ENCODE assay signal across 8 cellular contexts in genomic region chr12:42237052-42237852, GRCh38. TPM values are rescaled to one million over a fixed set of nuclear protein-coding genes. Genes with fewer than 3 reads are reported as not detected.
A peak's percentile ranks its signal among the peaks of the same experiment; 100 is the strongest.
DNase-seq lines count a peak whose midpoint lies in the region; ATAC-seq and TF ChIP-seq lines count a peak whose summit lies in the region.

No MANE protein-coding gene starts in this region.

- H3K27ac ChIP-seq in BLaER1 treated with 17β-estradiol and CSF1 and Interleukin-3, amounts not matched to agents 10 nM and 100 nM: peak overlapping the region; percentile 88 to 98 (median 97)
- H3K27ac ChIP-seq in liver (ENCODE audit: low read depth in 1 of 2, low read length in 2 of 2): peak overlapping the region; percentile 60 to 80

- H3K4me2 ChIP-seq in BLaER1 treated with 17β-estradiol and CSF1 and Interleukin-3, amounts not matched to agents 10 nM and 100 nM: peak overlapping the region; percentile 67 to 94 (median 82)

- peak in 1 of 2 donors; percentile 55 for TF ChIP-seq RAD21 in liver (IDR thresholded peaks at IDR 0.05)

- H3K4me1 ChIP-seq in BLaER1 treated with 17β-estradiol and CSF1 and Interleukin-3, amounts not matched to agents 10 nM and 100 nM: peaks cover 21 to 33% (median 29%) of the 10 kb centered on the region in 10 experiments
- H3K4me1 ChIP-seq in liver (ENCODE audit: control insufficient read depth in 4 of 4, insufficient read depth in 4 of 4, low read length in 3 of 4): peaks cover 10 to 32% (median 24%) of the 10 kb centered on the region in 4 donors

- peak; percentile 57 for TF ChIP-seq POLR2A in GM19099 (IDR thresholded peaks at IDR 0.05; ENCODE audit: extremely low read depth, insufficient read length, low read depth)

- peak overlapping the region; percentile 96 to 98 (median 97) for H3K9ac ChIP-seq in BLaER1 treated with 17β-estradiol and CSF1 and Interleukin-3, amounts not matched to agents 10 nM and 100 nM
- peak overlapping the region; percentile 49 to 72 for H3K9ac ChIP-seq in liver (ENCODE audit: low read depth in 1 of 2, low read length in 2 of 2)

- WGBS in liver: under 1% methylated on average over 56 of the region's 56 CpGs

- peak; percentile 86 for ATAC-seq in HG03354 (IDR thresholded peaks at IDR 0.05; ENCODE audit: poor library complexity, severe bottlenecking, unreplicated experiment)

- H3K4me3 ChIP-seq in BLaER1 treated with 17β-estradiol and CSF1 and Interleukin-3, amounts not matched to agents 10 nM and 100 nM: peak overlapping the region; percentile 85 to 96 (median 92)
- peak overlapping the region; percentile 71 to 90 (median 72) for H3K4me3 ChIP-seq in liver (ENCODE audit: low read depth in 1 of 3, low read length in 3 of 3)

- H3K9me3 ChIP-seq in BLaER1 treated with 17β-estradiol and CSF1 and Interleukin-3, amounts not matched to agents 10 nM and 100 nM (replicated peaks in 1 of 11): no peaks in the 10 kb centered on the region
- H3K9me3 ChIP-seq in liver (ENCODE audit: control insufficient read depth in 4 of 4, low read length in 3 of 4): no peaks in the 10 kb centered on the region

- DNase-seq in NCI-H526 (lab: John Stamatoyannopoulos, UW) (peak; percentile 56 to 90), dermis microvascular lymphatic vessel endothelial cell (ENCODE audit: low read depth in 2 of 2) (peak; percentile 52 to 80)
- DNase-seq in activated CD4-positive, alpha-beta T cell treated with anti-CD3 and anti-CD28 coated beads, Interleukin-2, amount 50 U/mL, for 24 hours (ENCODE audit: low read depth in 1 of 2, low spot score in 1 of 2): peak; percentile 37 to 51
- peak; percentile 56 to 57 for DNase-seq in stimulated activated CD4-positive, alpha-beta T cell treated with anti-CD3 and anti-CD28 coated beads, Interleukin-4, amount 100 ng/mL, for 4 hours

- peak; percentile 25 for TF ChIP-seq CTCF in liver (IDR thresholded peaks at IDR 0.05; ENCODE audit: low read depth, low read length, missing input control)

- H3K27me3 ChIP-seq in BLaER1 treated with 17β-estradiol and CSF1 and Interleukin-3, amounts not matched to agents 10 nM and 100 nM: no peaks in the 10 kb centered on the region
- no peaks in the 10 kb centered on the region for H3K27me3 ChIP-seq in liver (ENCODE audit: control insufficient read depth in 4 of 4, insufficient read depth in 4 of 4, low read length in 3 of 4)

- peaks cover 22 to 38% (median 29%) of the 10 kb centered on the region in 11 experiments for H3K36me3 ChIP-seq in BLaER1 treated with 17β-estradiol and CSF1 and Interleukin-3, amounts not matched to agents 10 nM and 100 nM
- H3K36me3 ChIP-seq in liver (ENCODE audit: control insufficient read depth in 4 of 4, insufficient read depth in 3 of 4, low read depth in 1 of 4, low read length in 3 of 4): peaks cover 0 to 6% (median 0%) of the 10 kb centered on the region in 4 donors

- peaks cover 6 to 45% (median 28%) of the 10 kb centered on the region in 11 experiments; a peak in 19 of 22 replicates for H4K20me1 ChIP-seq in BLaER1 treated with 17β-estradiol and CSF1 and Interleukin-3, amounts not matched to agents 10 nM and 100 nM

TF ChIP-seq in liver, 16 proteins besides CTCF, POLR2A, EP300 and RAD21:
- TF ChIP-seq ZBTB33 (IDR thresholded peaks at IDR 0.05): no peak
- TF ChIP-seq TAF1 (conservative IDR thresholded peaks at IDR 0.05): peak; percentile 35
TF ChIP-seq in liver: peak in this region for 1.

RNA-seq across cellular contexts. Expression of gene YAF2, which starts 0.8 kb away (rescaled TPM):
- total RNA-seq in dermis microvascular lymphatic vessel endothelial cell (11.0 and 12.3 TPM in 2 replicates), liver (10 to 100 TPM; 11.1 to 21.3 TPM)
- 10 to 100 TPM in 1 of 2 donors, 1 to 10 TPM in 1; 7.3 to 22.9 TPM for polyA plus RNA-seq in liver

Comparison
In these comparisons a context has a peak if more than half of its experiments do, and no peak if none do; other contexts are left out.
1. Peak in every context shown above with its lines: DNase-seq, ATAC-seq, H3K4me3 ChIP-seq and H3K27ac ChIP-seq.